Comparison of ENCODE assay signal across 12 cellular contexts in the genomic region with DNA sequence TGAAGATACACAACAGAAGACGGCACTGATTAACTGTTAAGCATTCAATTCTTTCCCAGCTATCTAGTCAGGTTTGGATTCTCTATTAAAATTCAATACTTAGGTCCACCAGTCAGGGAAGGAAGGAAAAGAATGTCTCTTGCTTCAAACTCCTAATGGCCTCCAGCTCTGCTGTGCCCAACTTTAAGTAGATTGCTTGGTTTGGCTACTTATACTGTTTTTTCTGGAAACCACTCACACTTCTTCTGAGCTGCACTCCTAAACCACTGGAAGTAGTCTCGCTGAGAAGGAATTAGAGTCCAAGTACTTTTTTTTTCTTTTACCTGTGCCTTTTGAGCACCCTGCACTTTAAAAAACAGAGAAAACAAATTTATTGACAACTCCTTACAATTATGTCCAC. TPM values are rescaled to one million over a fixed set of nuclear protein-coding genes. Genes with fewer than 3 reads are reported as not detected.
DNase-seq lines count a peak whose midpoint lies in the region; ATAC-seq and TF ChIP-seq lines count a peak whose summit lies in the region.
"Had no signal": no experiment of that assay in that cellular context is flagged by ENCODE, and none has a peak within 500 bp of the region (broad histone marks: within the 10 kb centered on the region; RNA-seq: fewer than 3 reads in every experiment).

No MANE protein-coding gene starts in this region.

- no peaks in the 10 kb centered on the region for H3K79me2 ChIP-seq in fibroblast of lung (ENCODE audit: control insufficient read depth, insufficient read depth, low read length)

- H4K20me1 ChIP-seq in fibroblast of lung (ENCODE audit: control insufficient read depth, extremely low read depth, insufficient read depth, low read length), result no peaks in the 10 kb centered on the region

- H3K9me3 ChIP-seq in fibroblast of lung (ENCODE audit: control insufficient read depth, insufficient read depth, low read depth, low read length), result no peaks in the 10 kb centered on the region

- peak overlapping the region; percentile 19 for H2AFZ ChIP-seq in fibroblast of lung (ENCODE audit: low read length)

- DNase-seq in Right ventricle myocardium inferior (ENCODE audit: missing footprints) (no peak), cardiac septum (ENCODE audit: low spot score) (no peak), fibroblast of lung (ENCODE audit: low read depth in 2 of 2) (peak; percentile 75 to 91), osteocyte (ENCODE audit: extremely low spot score, unreplicated experiment) (no peak), NAMALWA (ENCODE audit: low spot score) (no peak), NCI-H146 (lab: John Stamatoyannopoulos, UW) (no peak), SIG-M5 (lab: John Stamatoyannopoulos, UW) (no peak)
- DNase-seq: NCI-H1436 treated with DMSO at 0.1 percent for 48 hours; stimulated activated CD4-positive, alpha-beta T cell treated with anti-CD3 and anti-CD28 coated beads, Interleukin-15, amount 100 ng/mL, for 24 hours; stimulated activated naive CD4-positive, alpha-beta T cell treated with Interleukin-2 at 50 U/mL for 16 hours had no signal

- peaks cover 84% of the 10 kb centered on the region for H3K4me1 Mint-ChIP-seq in osteocyte (ENCODE audit: unreplicated experiment)

- no peaks in the 10 kb centered on the region for H3K36me3 ChIP-seq in fibroblast of lung (ENCODE audit: control insufficient read depth, insufficient read depth, low read length)

- H3K4me1 ChIP-seq in fibroblast of lung (ENCODE audit: control insufficient read depth, extremely low read depth, insufficient read depth, low read length), result peaks cover 3% of the 10 kb centered on the region

- H3K9me3 Mint-ChIP-seq in osteocyte (ENCODE audit: unreplicated experiment), result peaks cover 10% of the 10 kb centered on the region

- TF ChIP-seq CTCF in fibroblast of lung (conservative IDR thresholded peaks at IDR 0.05 in 1 of 2, IDR thresholded peaks at IDR 0.05 in 1 of 2; ENCODE audit: low read depth in 1 of 2, low read length in 2 of 2), result no peak
- TF ChIP-seq CTCF in osteocyte (IDR thresholded peaks at IDR 0.05), result no peak

- peak overlapping the region; percentile 93 for H3K27ac Mint-ChIP-seq in osteocyte (ENCODE audit: unreplicated experiment)

- peak overlapping the region; percentile 49 for H3K4me3 Mint-ChIP-seq in osteocyte (ENCODE audit: unreplicated experiment)

- intact Hi-C loops in Right ventricle myocardium inferior (cut with DNase I) (loop anchor here (5.0 kb wide), 1 partner anchor 56 kb away; no protein-coding TSS in a partner anchor), cardiac septum (cut with DNase I) (no loop called here)

- no peaks in the 10 kb centered on the region for H3K27me3 ChIP-seq in fibroblast of lung (ENCODE audit: control insufficient read depth, insufficient read depth, low read length)

- H3K27ac ChIP-seq in fibroblast of lung (ENCODE audit: insufficient read depth, low read length), result peak overlapping the region; percentile 63

- no peak overlapping the region for H3K9ac ChIP-seq in fibroblast of lung (ENCODE audit: insufficient read depth, low read length)

- H3K27me3 Mint-ChIP-seq in osteocyte (ENCODE audit: unreplicated experiment), result no peaks in the 10 kb centered on the region

- H3K36me3 Mint-ChIP-seq in osteocyte (ENCODE audit: unreplicated experiment), result peaks cover 7% of the 10 kb centered on the region

- peak; percentile 46 for ATAC-seq in Right ventricle myocardium inferior
- ATAC-seq in HG03439 (IDR thresholded peaks at IDR 0.05; ENCODE audit: unreplicated experiment), result no peak
- ATAC-seq: activated CD4-positive, CD25-positive, alpha-beta regulatory T cell treated with anti-CD3 and anti-CD28 coated beads, Interleukin-2, amount 50 U/mL, for 24 hours had no signal

- peak overlapping the region in 2 of 4 experiments; percentile 13 to 40 for H3K4me3 ChIP-seq in fibroblast of lung (replicated peaks in 1 of 4; ENCODE audit: control extremely low read depth in 1 of 4, insufficient read depth in 1 of 4, low read depth in 3 of 4, low read length in 4 of 4)

- peak overlapping the region; percentile 81 for H3K4me2 ChIP-seq in fibroblast of lung (ENCODE audit: extremely low read depth, insufficient read depth, low read length)

RNA-seq across cellular contexts. Expression of a gene that starts 26.8 kb away (rescaled TPM):
- 96.6 TPM for total RNA-seq in Right ventricle myocardium inferior
- total RNA-seq in cardiac septum, result 170 TPM
- total RNA-seq in fibroblast of lung, result 2,400 and 2,928 TPM in 2 replicates
- polyA plus RNA-seq in fibroblast of lung, result 1,580 and 3,638 TPM in 2 replicates
- 1,860 and 4,504 TPM in 2 replicates for polyA plus RNA-seq in fibroblast of lung (2012)
- polyA minus RNA-seq in fibroblast of lung (ENCODE audit: low replicate concordance), result 1,232 and 3,278 TPM in 2 replicates
- total RNA-seq in osteocyte, result 7,492 and 7,869 TPM in 2 replicates

Comparison
In these comparisons a context has a peak if more than half of its experiments do, and no peak if none do; other contexts are left out.
1. DNase-seq: peak in fibroblast of lung (2 of 2); none in Right ventricle myocardium inferior (single experiment), cardiac septum (single experiment), osteocyte (single experiment), NAMALWA (single experiment), NCI-H146 (single experiment) and SIG-M5 (single experiment).
2. RNA of a gene that starts 26.8 kb away (total RNA-seq): 7,492 to 7,869 TPM in osteocyte and 2,400 to 2,928 TPM in fibroblast of lung; 170 TPM in cardiac septum (single experiment) and 96.6 TPM in Right ventricle myocardium inferior (single experiment); every median in the first group is over 10 times any median in the second.